ENCODE assay signal across 8 cellular contexts in genomic region chr12:105330283-105330937, GRCh38. TPM values are rescaled to one million over a fixed set of nuclear protein-coding genes. Genes with fewer than 3 reads are reported as not detected.
DNase-seq lines count a peak whose midpoint lies in the region; ATAC-seq and TF ChIP-seq lines count a peak whose summit lies in the region.

TSS of gene C12orf75 (plus strand) at chr12:105330691. CDS start at chr12:105330892, 201 bp downstream.

- TF ChIP-seq POLR2A in prostate gland (IDR thresholded peaks at IDR 0.05), result no peak

- no peaks in the 10 kb centered on the region for H3K36me3 ChIP-seq in adipocyte (ENCODE audit: control insufficient read depth, insufficient read depth, low read length, severe bottlenecking)
- H3K36me3 ChIP-seq in heart right ventricle, result no peaks in the 10 kb centered on the region
- no peaks in the 10 kb centered on the region for H3K36me3 ChIP-seq in prostate gland
- H3K36me3 ChIP-seq in urinary bladder (ENCODE audit: insufficient read depth), result no peaks in the 10 kb centered on the region

- no peaks in the 10 kb centered on the region for H3K9me3 ChIP-seq in adipocyte (ENCODE audit: control insufficient read depth, low read length)
- H3K9me3 ChIP-seq in heart right ventricle, result no peaks in the 10 kb centered on the region
- H3K9me3 ChIP-seq in prostate gland, result no peaks in the 10 kb centered on the region

- peak within 1 kb of the TSS; percentile 85 for H3K9ac ChIP-seq in adipocyte (ENCODE audit: low read length)

- in situ Hi-C loops in GM13977 (cut with MboI; ENCODE audit: low pct_unique_long_range_greater_than_20kb, low sequenced_read_pairs, unreplicated experiment), result no loop called here

- TF ChIP-seq CTCF in GM13977 (IDR thresholded peaks at IDR 0.05; ENCODE audit: extremely low read depth, insufficient read depth, missing control alignments) (no peak), heart right ventricle (IDR thresholded peaks at IDR 0.05) (no peak), prostate gland (IDR thresholded peaks at IDR 0.05) (no peak)

- H3K4me3 ChIP-seq in adipocyte (ENCODE audit: low read length), result peak within 1 kb of the TSS; percentile 84
- H3K4me3 ChIP-seq in heart right ventricle, result peak within 1 kb of the TSS; percentile 55 to 86 (median 70)
- peak within 1 kb of the TSS; percentile 88 to 90 for H3K4me3 ChIP-seq in prostate gland
- H3K4me3 ChIP-seq in urinary bladder (ENCODE audit: low read depth, low read length), result peak within 1 kb of the TSS; percentile 90

- 0 to 1% methylated on average over 33 to 66 of the region's 66 CpGs for WGBS in heart right ventricle, 2 donors
- 0% methylated on average over 34 of the region's 66 CpGs for WGBS in prostate gland
- under 1% methylated on average over 66 of the region's 66 CpGs for WGBS in urinary bladder

- peaks cover 42% of the 10 kb centered on the region for H3K4me1 ChIP-seq in adipocyte (ENCODE audit: control insufficient read depth, insufficient read depth, low read length)
- H3K4me1 ChIP-seq in heart right ventricle, result peaks cover 0 to 18% (median 7%) of the 10 kb centered on the region in 9 donors
- H3K4me1 ChIP-seq in prostate gland (replicated peaks), result no peaks in the 10 kb centered on the region
- H3K4me1 ChIP-seq in urinary bladder (ENCODE audit: insufficient read depth), result no peaks in the 10 kb centered on the region

- no peaks in the 10 kb centered on the region for H3K27me3 ChIP-seq in adipocyte (replicated peaks; ENCODE audit: control insufficient read depth, insufficient read depth, low read length)
- H3K27me3 ChIP-seq in heart right ventricle, result peaks cover 0 to 17% (median 3%) of the 10 kb centered on the region in 7 donors
- H3K27me3 ChIP-seq in prostate gland (replicated peaks; ENCODE audit: insufficient read depth), result no peaks in the 10 kb centered on the region

- ATAC-seq in HG02763 (IDR thresholded peaks at IDR 0.05; ENCODE audit: unreplicated experiment) (peak; percentile 83), heart right ventricle (peak; percentile 76 to 94 (median 90))

- intact Hi-C loops in heart right ventricle (cut with DNase I), result no loop called here
- intact Hi-C loops in prostate gland (cut with DNase I), result no loop called here

- DNase-seq in GM13977 (ENCODE audit: low spot score), result peak; percentile 94
- DNase-seq in NCI-H1417 treated with DMSO at 0.1 percent for 48 hours (lab: John Stamatoyannopoulos, UW), result peak; percentile 57
- peak; percentile 71 to 96 (median 75) for DNase-seq in T-helper 1 cell
- DNase-seq in adipocyte (ENCODE audit: low read depth), result peak; percentile 94
- DNase-seq in heart right ventricle, result peak; percentile 69 to 70
- peak; percentile 74 for DNase-seq in prostate gland (ENCODE audit: low spot score)

- H3K27ac ChIP-seq in heart right ventricle, result peak within 1 kb of the TSS in 1 of 10 donors; percentile 70
- peak within 1 kb of the TSS; percentile 70 to 71 for H3K27ac ChIP-seq in prostate gland
- no peak within 1 kb of the TSS for H3K27ac ChIP-seq in urinary bladder (ENCODE audit: low read depth)

RNA-seq across cellular contexts. Expression of gene C12orf75, which starts in this region (rescaled TPM):
- total RNA-seq in heart right ventricle (1 to 10 TPM in 8 of 10 donors, under 1 TPM in 2; 0.76 to 4.9 (median 1.7) TPM), prostate gland (100 to 1,000 TPM in 1 of 2 donors, 10 to 100 TPM in 1; 47.1 to 108 TPM), urinary bladder (21.7 TPM)
- polyA plus RNA-seq in heart right ventricle (1 to 10 TPM in 1 of 2 donors, under 1 TPM in 1; 0.86 to 3.1 TPM), urinary bladder (4.2 TPM)
